Comparison of ENCODE assay signal across 8 cellular contexts in genomic region chr13:40788540-40789274, GRCh38. TPM values are rescaled to one million over a fixed set of nuclear protein-coding genes. Genes with fewer than 3 reads are reported as not detected.
DNase-seq lines count a peak whose midpoint lies in the region; ATAC-seq, FAIRE-seq and TF ChIP-seq lines count a peak whose summit lies in the region.
"Not testable (repeated sequence)": the region's sequence is repeated elsewhere in the genome, so short reads cannot be mapped to it uniquely, and the experiment has no call there.

No MANE protein-coding gene starts in this region.

- H4K20me1 ChIP-seq in KMS-11 (ENCODE audit: insufficient read depth); astrocyte (ENCODE audit: insufficient read depth, low read length); osteoblast (ENCODE audit: insufficient read depth, low read length): not testable (repeated sequence)

- not testable (repeated sequence) for DNase-seq in CD4-positive, alpha-beta T cell; T-helper 2 cell treated with Interferon-gamma antibody and Interleukin-4, amounts not matched to agents 5 μg/mL and 100 μg/mL, for 36 hours (ENCODE audit: low spot score); astrocyte (ENCODE audit: low read depth); left lobe of liver (ENCODE audit: low spot score); osteoblast (ENCODE audit: insufficient read length, low spot score, missing footprints); thoracic aorta (ENCODE audit: low spot score)

- not testable (repeated sequence) for FAIRE-seq in astrocyte (lab: Jason Lieb, UNC)

- H3K79me2 ChIP-seq in KMS-11 (ENCODE audit: insufficient read depth, low read depth), result peaks cover 31% of the 10 kb centered on the region; the same call in 1 of the 2 replicates
- H3K79me2 ChIP-seq in astrocyte (ENCODE audit: insufficient read depth, low read length); osteoblast (ENCODE audit: insufficient read depth, low read length): not testable (repeated sequence)

- H3K4me2 ChIP-seq in KMS-11, result peak overlapping the region; percentile 59; the same call in 1 of the 2 replicates
- H3K4me2 ChIP-seq in astrocyte (ENCODE audit: low read length), result peak overlapping the region; percentile 97
- peak overlapping the region; percentile 83 for H3K4me2 ChIP-seq in osteoblast (ENCODE audit: insufficient read depth, low read length)

- ATAC-seq in CD4-positive, alpha-beta T cell (ENCODE audit: poor library complexity); thoracic aorta (ENCODE audit: insufficient number of reproducible peaks, low FRiP score, low read depth): not testable (repeated sequence)
- ATAC-seq in left lobe of liver, result peak; percentile 3

- H3K9me3 Mint-ChIP-seq in CD4-positive, alpha-beta T cell; T-helper 2 cell treated with Interferon-gamma antibody and Interleukin-4, amounts not matched to agents 5 μg/mL and 100 μg/mL, for 36 hours; astrocyte (ENCODE audit: unreplicated experiment): not testable (repeated sequence)

- H2AFZ ChIP-seq in KMS-11 (ENCODE audit: low read depth) (peak overlapping the region; percentile 64; the same call in 1 of the 2 replicates), astrocyte (ENCODE audit: low read depth, low read length) (peak overlapping the region; percentile 94), osteoblast (ENCODE audit: low read length) (peak overlapping the region; percentile 83)

- H3K4me1 ChIP-seq in KMS-11 (ENCODE audit: low read depth, poor library complexity, severe bottlenecking) (peaks cover 32% of the 10 kb centered on the region), osteoblast (ENCODE audit: insufficient read depth, low read length) (peaks cover 20% of the 10 kb centered on the region), thoracic aorta (ENCODE audit: control insufficient read depth in 1 of 2, low read depth in 2 of 2) (peaks cover 4 to 11% of the 10 kb centered on the region in 2 donors)
- H3K4me1 ChIP-seq in astrocyte (ENCODE audit: insufficient read depth, low read length); esophagus (ENCODE audit: control insufficient read depth in 2 of 2, insufficient read depth in 2 of 2, low read length in 1 of 2): not testable (repeated sequence)

- POLR2A ChIA-PET in CD4-positive, alpha-beta T cell (lab: Charles Lee), result interaction anchor here (1.3 to 2.4 kb wide), 6 partner anchors 10 to 229 kb away, joined by 3 to 16 read pairs (median 6); partner anchors contain the start of gene MRPS31

- peak overlapping the region; percentile 81 for H3K27ac Mint-ChIP-seq in CD4-positive, alpha-beta T cell
- H3K27ac Mint-ChIP-seq in T-helper 2 cell treated with Interferon-gamma antibody and Interleukin-4, amounts not matched to agents 5 μg/mL and 100 μg/mL, for 36 hours, result peak overlapping the region; percentile 57
- peak overlapping the region; percentile 34 for H3K27ac Mint-ChIP-seq in astrocyte (ENCODE audit: unreplicated experiment)

- intact Hi-C loops in CD4-positive, alpha-beta T cell (cut with DNase I, micrococcal nuclease), result loop anchor here in 1 of 2 experiments (2.0 to 5.0 kb wide), 2 partner anchors 18 to 129 kb away; partner anchors contain the start of gene MRPS31

- H3K4me3 ChIP-seq in KMS-11 (IDR thresholded peaks at IDR 0.05; ENCODE audit: insufficient read depth, low read depth, low read length), result not testable (repeated sequence)
- H3K4me3 ChIP-seq in astrocyte (ENCODE audit: insufficient read depth, low read depth, low read length) (peak overlapping the region; percentile 79), esophagus (ENCODE audit: low read depth in 1 of 2, low read length in 2 of 2) (peak overlapping the region; percentile 64 to 65), osteoblast (ENCODE audit: insufficient read depth, low read length) (peak overlapping the region; percentile 84), thoracic aorta (peak overlapping the region; percentile 89)

- peak overlapping the region; percentile 46 for H3K27ac ChIP-seq in CD4-positive, alpha-beta T cell (ENCODE audit: low read depth, low read length)
- H3K27ac ChIP-seq in KMS-11, result not testable (repeated sequence)
- H3K27ac ChIP-seq in astrocyte (ENCODE audit: low read depth, low read length), result peak overlapping the region; percentile 58
- peak overlapping the region; percentile 72 to 75 for H3K27ac ChIP-seq in esophagus (ENCODE audit: low read depth in 2 of 2, low read length in 1 of 2)
- peak overlapping the region; percentile 51 for H3K27ac ChIP-seq in osteoblast (ENCODE audit: low read depth, low read length)
- peak overlapping the region; percentile 70 to 89 for H3K27ac ChIP-seq in thoracic aorta

- peaks cover 24% of the 10 kb centered on the region for H3K4me1 Mint-ChIP-seq in CD4-positive, alpha-beta T cell (ENCODE audit: low read depth)
- peaks cover 28% of the 10 kb centered on the region for H3K4me1 Mint-ChIP-seq in T-helper 2 cell treated with Interferon-gamma antibody and Interleukin-4, amounts not matched to agents 5 μg/mL and 100 μg/mL, for 36 hours (ENCODE audit: low read depth)
- H3K4me1 Mint-ChIP-seq in astrocyte (ENCODE audit: low read depth, unreplicated experiment), result peaks cover 13% of the 10 kb centered on the region

- not testable (repeated sequence) for H3K27me3 ChIP-seq in CD4-positive, alpha-beta T cell (ENCODE audit: control insufficient read depth, insufficient read depth, low read length); KMS-11 (ENCODE audit: insufficient read depth, low read depth); astrocyte (ENCODE audit: insufficient read depth, low read length); esophagus (ENCODE audit: control insufficient read depth in 1 of 2, insufficient read depth in 2 of 2, low read length in 2 of 2); osteoblast (ENCODE audit: insufficient read depth, low read length); thoracic aorta (replicated peaks; ENCODE audit: insufficient read depth)

- H3K27me3 Mint-ChIP-seq in CD4-positive, alpha-beta T cell; T-helper 2 cell treated with Interferon-gamma antibody and Interleukin-4, amounts not matched to agents 5 μg/mL and 100 μg/mL, for 36 hours (ENCODE audit: low read depth); astrocyte (ENCODE audit: low read depth, unreplicated experiment): not testable (repeated sequence)

- peaks cover 10% of the 10 kb centered on the region for H3K36me3 Mint-ChIP-seq in CD4-positive, alpha-beta T cell (ENCODE audit: low read depth)
- not testable (repeated sequence) for H3K36me3 Mint-ChIP-seq in T-helper 2 cell treated with Interferon-gamma antibody and Interleukin-4, amounts not matched to agents 5 μg/mL and 100 μg/mL, for 36 hours (ENCODE audit: low read depth); astrocyte (ENCODE audit: low read depth, unreplicated experiment)

- H3K9me3 ChIP-seq in CD4-positive, alpha-beta T cell (ENCODE audit: control insufficient read depth, low read length); astrocyte (ENCODE audit: insufficient read depth, low read depth, low read length); esophagus (ENCODE audit: control insufficient read depth in 2 of 2, insufficient read depth in 1 of 2, low read depth in 1 of 2, low read length in 1 of 2); osteoblast (ENCODE audit: low read depth, low read length); thoracic aorta: not testable (repeated sequence)

- H3K9ac ChIP-seq in KMS-11 (peak overlapping the region; percentile 79; the same call in 1 of the 2 replicates), astrocyte (ENCODE audit: low read length) (peak overlapping the region; percentile 87)

- H3K4me3 Mint-ChIP-seq in CD4-positive, alpha-beta T cell, result peak overlapping the region; percentile 85
- peak overlapping the region; percentile 80 for H3K4me3 Mint-ChIP-seq in T-helper 2 cell treated with Interferon-gamma antibody and Interleukin-4, amounts not matched to agents 5 μg/mL and 100 μg/mL, for 36 hours
- H3K4me3 Mint-ChIP-seq in astrocyte (ENCODE audit: unreplicated experiment), result peak overlapping the region; percentile 80

- TF ChIP-seq CTCF in CD4-positive, alpha-beta T cell (IDR thresholded peaks at IDR 0.05); KMS-11 (conservative IDR thresholded peaks at IDR 0.05; ENCODE audit: low read depth, low read length); astrocyte (IDR thresholded peaks at IDR 0.05; ENCODE audit: insufficient read depth, low read depth, low read length); osteoblast (IDR thresholded peaks at IDR 0.05; ENCODE audit: extremely low read depth, low read depth, low read length); thoracic aorta (IDR thresholded peaks at IDR 0.05): not testable (repeated sequence)

- CTCF ChIA-PET in CD4-positive, alpha-beta T cell (lab: Charles Lee), result interaction anchor here (0.7 to 2.7 kb wide), 4 partner anchors 9 to 229 kb away, joined by 3 to 11 read pairs (median 4); no protein-coding TSS in a partner anchor

- not testable (repeated sequence) for H3K36me3 ChIP-seq in KMS-11 (ENCODE audit: insufficient read depth); astrocyte (ENCODE audit: insufficient read depth, low read length); esophagus (ENCODE audit: control insufficient read depth in 2 of 2, insufficient read depth in 2 of 2, low read length in 1 of 2); osteoblast (ENCODE audit: insufficient read depth, low read length); thoracic aorta

- WGBS in esophagus, 2 donors, result 50 to 56% methylated on average over 18 of the region's 18 CpGs

RNA-seq across cellular contexts. Expression of gene SLC25A15, which starts 0.7 kb away (rescaled TPM):
- total RNA-seq in CD4-positive, alpha-beta T cell, result 1 to 10 TPM; 2.1 to 2.2 TPM
- 11.7 and 12.2 TPM in 2 replicates for total RNA-seq in astrocyte
- 1 to 10 TPM in 1 of 2 donors, under 1 TPM in 1; 0.55 to 3.7 TPM for polyA plus RNA-seq in esophagus
- total RNA-seq in left lobe of liver, result 141 TPM
- total RNA-seq in osteoblast, result 9.4 TPM in 2 replicates
- total RNA-seq in thoracic aorta, result 10 to 100 TPM in 1 of 2 donors, 1 to 10 TPM in 1; 7.7 to 12.6 TPM

RNA-seq across cellular contexts. Expression of gene MRPS31, which starts 17.7 kb away (rescaled TPM):
- total RNA-seq in CD4-positive, alpha-beta T cell, result 1 to 10 TPM; 8.3 to 9.5 TPM
- 15.1 and 17.0 TPM in 2 replicates for total RNA-seq in astrocyte
- 10 to 100 TPM; 18.6 to 33.4 TPM for polyA plus RNA-seq in esophagus
- total RNA-seq in left lobe of liver, result 14.9 TPM
- total RNA-seq in osteoblast, result 13.4 and 18.0 TPM in 2 replicates
- total RNA-seq in thoracic aorta, result 10 to 100 TPM; 11.4 to 13.7 TPM

Comparison
In these comparisons a context has a peak if more than half of its experiments do, and no peak if none do; other contexts are left out.
1. RNA of gene SLC25A15, which starts 0.7 kb away (total RNA-seq): 141 TPM in left lobe of liver (single experiment); 7.7 to 12.6 TPM in thoracic aorta, 11.7 to 12.2 TPM in astrocyte, 9.4 TPM in osteoblast and 2.1 to 2.2 TPM in CD4-positive, alpha-beta T cell; every median in the first group is over 10 times any median in the second.
2. Peak in every context shown above with its lines, with median percentiles within 50 percentile points of each other: H3K27ac Mint-ChIP-seq, H3K4me3 Mint-ChIP-seq, H2AFZ ChIP-seq and H3K4me2 ChIP-seq.